ENCODE assay signal across 8 cellular contexts in the genomic region with DNA sequence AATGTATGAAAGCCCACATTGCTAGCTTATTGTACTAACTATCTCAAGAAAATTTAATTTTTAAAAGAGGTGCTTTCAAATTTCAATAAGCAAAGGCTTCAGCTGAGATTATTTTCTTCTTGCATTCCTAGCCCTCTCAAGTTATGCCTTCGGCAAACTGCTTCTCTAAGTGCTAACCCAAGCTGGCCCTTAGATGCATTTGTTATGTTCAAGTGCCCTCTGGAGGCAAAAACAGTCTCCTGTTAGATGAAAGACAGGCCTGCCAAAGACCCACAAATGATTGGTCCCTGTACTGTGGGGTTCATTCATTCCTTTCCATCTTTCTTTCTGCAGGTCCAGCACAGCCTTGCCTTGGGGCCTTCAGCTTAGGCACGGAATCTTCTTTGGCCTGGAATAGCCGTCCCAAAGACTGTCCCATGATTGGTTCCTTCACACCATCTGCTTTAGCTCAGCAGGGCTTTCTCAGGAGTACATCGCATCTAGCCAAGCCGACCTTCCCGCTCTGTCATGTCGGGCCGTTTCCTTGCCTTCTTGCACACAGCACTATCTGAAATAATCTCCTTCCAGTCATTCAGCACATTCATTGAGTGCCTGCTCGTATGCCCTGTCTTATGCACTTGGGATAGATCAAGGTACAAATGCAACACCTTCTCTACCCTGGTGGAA. TPM values are rescaled to one million over a fixed set of nuclear protein-coding genes. Genes with fewer than 3 reads are reported as not detected.
DNase-seq lines count a peak whose midpoint lies in the region; ATAC-seq and TF ChIP-seq lines count a peak whose summit lies in the region.

No MANE protein-coding gene starts in this region.

- peak overlapping the region; percentile 67 for H3K4me3 Mint-ChIP-seq in CD4-positive, alpha-beta T cell

- H3K36me3 Mint-ChIP-seq in CD4-positive, alpha-beta T cell (ENCODE audit: low read depth) = no peaks in the 10 kb centered on the region

- no peaks in the 10 kb centered on the region for H3K27me3 Mint-ChIP-seq in CD4-positive, alpha-beta T cell

- peak overlapping the region; percentile 80 for H3K27ac Mint-ChIP-seq in CD4-positive, alpha-beta T cell

- H3K27me3 ChIP-seq in CD4-positive, alpha-beta T cell (ENCODE audit: control insufficient read depth, insufficient read depth, low read length) = no peaks in the 10 kb centered on the region
- H3K27me3 ChIP-seq in left ventricle myocardium inferior (ENCODE audit: low read depth) (peaks cover 4% of the 10 kb centered on the region), thoracic aorta (replicated peaks; ENCODE audit: insufficient read depth) (no peaks in the 10 kb centered on the region)

- peak overlapping the region; percentile 25 for H3K27ac ChIP-seq in CD4-positive, alpha-beta T cell (ENCODE audit: low read depth, low read length)
- H3K27ac ChIP-seq in left ventricle myocardium inferior (replicated peaks) (no peak overlapping the region), thoracic aorta (no peak overlapping the region)

- H3K9me3 ChIP-seq in CD4-positive, alpha-beta T cell (ENCODE audit: control insufficient read depth, low read length) = peaks cover 6% of the 10 kb centered on the region
- peaks cover 8% of the 10 kb centered on the region for H3K9me3 ChIP-seq in left ventricle myocardium inferior (replicated peaks)
- no peaks in the 10 kb centered on the region for H3K9me3 ChIP-seq in thoracic aorta

- peak in 1 of 10 experiments; percentile 15 for DNase-seq in CD4-positive, alpha-beta T cell
- DNase-seq in NCI-H146 treated with DMSO at 0.1 percent for 48 hours (lab: John Stamatoyannopoulos, UW; ENCODE audit: unreplicated experiment) (peak; percentile 9), left ventricle myocardium inferior (no peak), thoracic aorta (ENCODE audit: low spot score) (no peak)
- DNase-seq in activated T-cell treated with anti-CD3 and anti-CD28 coated beads, Interleukin-2, amount 50 U/mL, for 48 hours = peak; percentile 19 to 28
- DNase-seq in effector CD4-positive, alpha-beta T cell = no peak

- POLR2A ChIA-PET in CD4-positive, alpha-beta T cell (lab: Charles Lee) = interaction anchor here (1.6 kb wide), 1 partner anchor 46 kb away, joined by 8 read pairs; a partner anchor contains a TSS

- intact Hi-C loops in CD4-positive, alpha-beta T cell (cut with DNase I, micrococcal nuclease) = loop anchor here in 1 of 2 experiments (5.0 kb wide), 1 partner anchor 45 kb away; a partner anchor contains a TSS
- intact Hi-C loops in left ventricle myocardium inferior (cut with micrococcal nuclease) = no loop called here

- peaks cover 27% of the 10 kb centered on the region for H3K4me1 Mint-ChIP-seq in CD4-positive, alpha-beta T cell (ENCODE audit: low read depth)

- peak; percentile 63 for TF ChIP-seq CTCF in CD4-positive, alpha-beta T cell (IDR thresholded peaks at IDR 0.05)
- peak; percentile 62 for TF ChIP-seq CTCF in left ventricle myocardium inferior (IDR thresholded peaks at IDR 0.05; ENCODE audit: borderline replicate concordance)
- TF ChIP-seq CTCF in thoracic aorta (IDR thresholded peaks at IDR 0.05) = no peak

- peak; percentile 45 for ATAC-seq in CD4-positive, alpha-beta T cell (ENCODE audit: poor library complexity)
- ATAC-seq in GM18502 (IDR thresholded peaks at IDR 0.05; ENCODE audit: poor library complexity, unreplicated experiment) (peak; percentile 70), HG02840 (IDR thresholded peaks at IDR 0.05; ENCODE audit: low FRiP score, unreplicated experiment) (peak; percentile 61), thoracic aorta (ENCODE audit: insufficient number of reproducible peaks, low FRiP score, low read depth) (no peak)

- H3K36me3 ChIP-seq in left ventricle myocardium inferior (no peaks in the 10 kb centered on the region), thoracic aorta (no peaks in the 10 kb centered on the region)

- peaks cover 9% of the 10 kb centered on the region for H3K9me3 Mint-ChIP-seq in CD4-positive, alpha-beta T cell

- H3K4me3 ChIP-seq in left ventricle myocardium inferior = no peak overlapping the region
- H3K4me3 ChIP-seq in thoracic aorta = peak overlapping the region; percentile 37

- H3K4me1 ChIP-seq in left ventricle myocardium inferior = no peaks in the 10 kb centered on the region
- no peaks in the 10 kb centered on the region for H3K4me1 ChIP-seq in thoracic aorta (ENCODE audit: control insufficient read depth in 1 of 2, low read depth in 2 of 2)

- CTCF ChIA-PET in CD4-positive, alpha-beta T cell (lab: Charles Lee) = interaction anchor here (1.1 kb wide), 1 partner anchor 46 kb away, joined by 3 read pairs; no protein-coding TSS in a partner anchor

RNA-seq across cellular contexts. Expression of a gene that starts 26.4 kb away (rescaled TPM):
- total RNA-seq in CD4-positive, alpha-beta T cell = under 1 TPM in 1 of 2 experiments, not detected in 1; 0.14 TPM
- total RNA-seq in left ventricle myocardium inferior (not detected), thoracic aorta (not detected)

RNA-seq across cellular contexts. Expression of a gene that starts 45.7 kb away (rescaled TPM):
- 10 to 100 TPM; 48.0 to 51.2 TPM for total RNA-seq in CD4-positive, alpha-beta T cell
- total RNA-seq in left ventricle myocardium inferior = 29.4 TPM
- total RNA-seq in thoracic aorta = 10 to 100 TPM; 24.8 to 56.3 TPM

Comparison
In these comparisons a context has a peak if more than half of its experiments do, and no peak if none do; other contexts are left out.
1. DNase-seq: peak in NCI-H146 treated with DMSO at 0.1 percent for 48 hours (single experiment) and activated T-cell treated with anti-CD3 and anti-CD28 coated beads, Interleukin-2, amount 50 U/mL, for 48 hours (2 of 2); none in left ventricle myocardium inferior (single experiment), thoracic aorta (single experiment) and effector CD4-positive, alpha-beta T cell (single experiment).